In genomic region chr10:14532473-14533251, GRCh38 we compare ENCODE assay signal across 1 cellular context.
A peak's percentile ranks its signal among the peaks of the same experiment; 100 is the strongest.
TF ChIP-seq lines count a peak whose summit lies in the region.

No MANE protein-coding gene starts in this region.

TF ChIP-seq in HepG2, 621 proteins besides CTCF, POLR2A, EP300 and RAD21 (continued from another document and continues in another):
- no peak for TF ChIP-seq ZNF142 (CRISPR knock-in tag; IDR thresholded peaks at IDR 0.05)
- no peak for TF ChIP-seq YEATS4 (CRISPR knock-in tag; IDR thresholded peaks at IDR 0.05; ENCODE audit: borderline replicate concordance)
- TF ChIP-seq ZNF281 (CRISPR knock-in tag; IDR thresholded peaks at IDR 0.05; ENCODE audit: borderline replicate concordance): no peak
- TF ChIP-seq ZNF644 (CRISPR knock-in tag; IDR thresholded peaks at IDR 0.05; ENCODE audit: low read depth): no peak
- no peak for TF ChIP-seq SMAD3 (CRISPR knock-in tag; IDR thresholded peaks at IDR 0.05)
- peak; percentile 98 for TF ChIP-seq TBL1XR1 (IDR thresholded peaks at IDR 0.05; ENCODE audit: borderline replicate concordance, low read length, partially characterized antibody)
- no peak for TF ChIP-seq ATM (IDR thresholded peaks at IDR 0.05; ENCODE audit: borderline replicate concordance)
- no peak for TF ChIP-seq ZNF781 (CRISPR knock-in tag; IDR thresholded peaks at IDR 0.05; ENCODE audit: borderline replicate concordance, not compliant biosample characterization)
- no peak for TF ChIP-seq NFIC (IDR thresholded peaks at IDR 0.05; ENCODE audit: low read length)
- no peak for TF ChIP-seq POGK (CRISPR knock-in tag; conservative IDR thresholded peaks at IDR 0.05)
- no peak; the same call in 1 of the 2 replicates for TF ChIP-seq ZFP91 (CRISPR knock-in tag; IDR thresholded peaks at IDR 0.05; ENCODE audit: borderline replicate concordance)
- no peak for TF ChIP-seq ZNF7 (CRISPR knock-in tag; IDR thresholded peaks at IDR 0.05)
- no peak for TF ChIP-seq DPF2 (CRISPR knock-in tag; IDR thresholded peaks at IDR 0.05; ENCODE audit: borderline replicate concordance, low read depth)
- no peak for TF ChIP-seq ZNF768 (CRISPR knock-in tag; IDR thresholded peaks at IDR 0.05)
- TF ChIP-seq ATF1 (CRISPR knock-in tag; IDR thresholded peaks at IDR 0.05): peak; percentile 36; the same call in 1 of the 2 replicates
- TF ChIP-seq PBX3 (CRISPR knock-in tag; IDR thresholded peaks at IDR 0.05; ENCODE audit: borderline replicate concordance): no peak
- no peak for TF ChIP-seq GTF2F1 (IDR thresholded peaks at IDR 0.05; ENCODE audit: low read length)
- peak; percentile 83 for TF ChIP-seq NR2F6 (IDR thresholded peaks at IDR 0.05)
- TF ChIP-seq NR2F6 (CRISPR knock-in tag; IDR thresholded peaks at IDR 0.05): peak; percentile 94
- TF ChIP-seq ZNF597 (CRISPR knock-in tag; IDR thresholded peaks at IDR 0.05): no peak
- peak; percentile 56; the same call in 1 of the 2 replicates for TF ChIP-seq ZBTB37 (CRISPR knock-in tag; IDR thresholded peaks at IDR 0.05)
- TF ChIP-seq SATB2 (CRISPR knock-in tag; IDR thresholded peaks at IDR 0.05): no peak
- TF ChIP-seq STAT5B (CRISPR knock-in tag; IDR thresholded peaks at IDR 0.05): no peak
- TF ChIP-seq ZNF75D (CRISPR knock-in tag; IDR thresholded peaks at IDR 0.05; ENCODE audit: borderline replicate concordance): no peak
- TF ChIP-seq TSC22D2 (CRISPR knock-in tag; IDR thresholded peaks at IDR 0.05; ENCODE audit: borderline replicate concordance): no peak
- no peak for TF ChIP-seq CREBL2 (CRISPR knock-in tag; IDR thresholded peaks at IDR 0.05; ENCODE audit: borderline replicate concordance)
- TF ChIP-seq HNRNPUL1 (IDR thresholded peaks at IDR 0.05; ENCODE audit: low read depth, low read length): no peak
- TF ChIP-seq KMT2A (CRISPR knock-in tag; IDR thresholded peaks at IDR 0.05): no peak
- TF ChIP-seq REXO4 (CRISPR knock-in tag; IDR thresholded peaks at IDR 0.05; ENCODE audit: borderline replicate concordance): no peak
- TF ChIP-seq BCL6 (CRISPR knock-in tag; IDR thresholded peaks at IDR 0.05): peak; percentile 92
- no peak for TF ChIP-seq DZIP1 (CRISPR knock-in tag; IDR thresholded peaks at IDR 0.05)
- no peak for TF ChIP-seq TRAFD1 (CRISPR knock-in tag; IDR thresholded peaks at IDR 0.05; ENCODE audit: borderline replicate concordance)
- TF ChIP-seq ARID2 (CRISPR knock-in tag; IDR thresholded peaks at IDR 0.05; ENCODE audit: borderline replicate concordance): no peak
- no peak for TF ChIP-seq SP140L (CRISPR knock-in tag; IDR thresholded peaks at IDR 0.05; ENCODE audit: borderline replicate concordance)
- TF ChIP-seq FOXA3 (CRISPR knock-in tag; IDR thresholded peaks at IDR 0.05): 0 out of 2 replicates have a peak, but pooled peaks have one; percentile 58
- TF ChIP-seq ZNF589 (CRISPR knock-in tag; conservative IDR thresholded peaks at IDR 0.05): 0 out of 2 replicates have a peak, but pooled peaks have one; percentile 50
- no peak for TF ChIP-seq SMARCE1 (IDR thresholded peaks at IDR 0.05; ENCODE audit: borderline replicate concordance)
- no peak for TF ChIP-seq ZNF558 (CRISPR knock-in tag; IDR thresholded peaks at IDR 0.05; ENCODE audit: borderline replicate concordance)
- TF ChIP-seq FOXM1 (CRISPR knock-in tag; IDR thresholded peaks at IDR 0.05): no peak
- no peak for TF ChIP-seq MYNN (CRISPR knock-in tag; IDR thresholded peaks at IDR 0.05; ENCODE audit: low read depth)
- TF ChIP-seq ZNF678 (CRISPR knock-in tag; IDR thresholded peaks at IDR 0.05): no peak
- no peak for TF ChIP-seq TAF1 (CRISPR knock-in tag; IDR thresholded peaks at IDR 0.05)
- no peak for TF ChIP-seq ZNF33B (CRISPR knock-in tag; IDR thresholded peaks at IDR 0.05)
